In genomic region chr10:80409121-80409520, GRCh38 we compare ENCODE assay signal across 9 cellular contexts. TPM values are rescaled to one million over a fixed set of nuclear protein-coding genes. Genes with fewer than 3 reads are reported as not detected.
DNase-seq lines count a peak whose midpoint lies in the region; ATAC-seq and TF ChIP-seq lines count a peak whose summit lies in the region.
"Had no signal": no experiment of that assay in that cellular context is flagged by ENCODE, and none has a peak within 500 bp of the region (broad histone marks: within the 10 kb centered on the region; RNA-seq: fewer than 3 reads in every experiment).

No MANE protein-coding gene starts in this region.

- H3K9me3 Mint-ChIP-seq in chondrocyte (ENCODE audit: low read depth), result no peaks in the 10 kb centered on the region
- no peaks in the 10 kb centered on the region for H3K9me3 Mint-ChIP-seq in mesothelial cell of epicardium

- no peaks in the 10 kb centered on the region for H3K36me3 Mint-ChIP-seq in chondrocyte (ENCODE audit: low read depth)
- no peaks in the 10 kb centered on the region for H3K36me3 Mint-ChIP-seq in mesothelial cell of epicardium

- H3K27ac Mint-ChIP-seq in chondrocyte (ENCODE audit: unreplicated experiment), result peak overlapping the region; percentile 74
- H3K27ac Mint-ChIP-seq in mesothelial cell of epicardium, result no peak overlapping the region

- peaks cover 71% of the 10 kb centered on the region for H3K4me1 Mint-ChIP-seq in chondrocyte (ENCODE audit: low read depth)
- H3K4me1 Mint-ChIP-seq in mesothelial cell of epicardium, result peaks cover 68% of the 10 kb centered on the region

- DNase-seq in Right ventricle myocardium superior (no peak), cardiac septum (ENCODE audit: low spot score) (no peak), chondrocyte (ENCODE audit: low spot score) (no peak), mesothelial cell of epicardium (ENCODE audit: low spot score in 2 of 2, unreplicated experiment in 2 of 2) (no peak), SIG-M5 treated with dmso at 0.1 percent for 504 hours (lab: John Stamatoyannopoulos, UW; ENCODE audit: unreplicated experiment) (no peak), NOMO-1 (lab: John Stamatoyannopoulos, UW; ENCODE audit: unreplicated experiment in 2 of 2) (no peak)

- H3K27me3 Mint-ChIP-seq in chondrocyte (ENCODE audit: low read depth) (no peaks in the 10 kb centered on the region), mesothelial cell of epicardium (ENCODE audit: low read depth) (no peaks in the 10 kb centered on the region)

- ATAC-seq in Right ventricle myocardium superior (ENCODE audit: poor library complexity) (peak; percentile 1), GM21360 (IDR thresholded peaks at IDR 0.05; ENCODE audit: unreplicated experiment) (no peak)
- ATAC-seq in activated CD4-positive, CD25-positive, alpha-beta regulatory T cell treated with anti-CD3 and anti-CD28 coated beads, Interleukin-2, amount 50 U/mL, for 24 hours, result no peak

- intact Hi-C loops in Right ventricle myocardium superior (cut with DNase I) (no loop called here), cardiac septum (cut with DNase I) (no loop called here)

- H3K4me3 Mint-ChIP-seq in chondrocyte (ENCODE audit: unreplicated experiment), result peak overlapping the region; percentile 77
- H3K4me3 Mint-ChIP-seq in mesothelial cell of epicardium, result peak overlapping the region; percentile 93

- TF ChIP-seq CTCF in chondrocyte (IDR thresholded peaks at IDR 0.05), result no peak
- no peak for TF ChIP-seq CTCF in mesothelial cell of epicardium (IDR thresholded peaks at IDR 0.05; ENCODE audit: unreplicated experiment)

RNA-seq across cellular contexts. Expression of gene PRXL2A, which starts 0.8 kb away (rescaled TPM):
- total RNA-seq in Right ventricle myocardium superior (110 TPM), cardiac septum (54.3 TPM), chondrocyte (47.4 to 86.9 TPM (median 83.9 TPM) in 3 replicates), mesothelial cell of epicardium (93.9 to 101 TPM (median 97.0 TPM) in 3 replicates)
- total RNA-seq: OCI-LY7 had no signal

RNA-seq across cellular contexts. Expression of gene TSPAN14, which starts 45.0 kb away (rescaled TPM):
- total RNA-seq in Right ventricle myocardium superior (36.6 TPM), cardiac septum (20.1 TPM), chondrocyte (23.0 to 57.4 TPM (median 53.8 TPM) in 3 replicates), mesothelial cell of epicardium (106 to 113 TPM (median 109 TPM) in 3 replicates)

RNA-seq across cellular contexts. Expression of gene DYDC2, which starts 52.5 kb away (rescaled TPM):
- not detected for total RNA-seq in Right ventricle myocardium superior
- total RNA-seq in cardiac septum, result not detected
- not detected in 3 replicates for total RNA-seq in chondrocyte
- total RNA-seq in mesothelial cell of epicardium, result 0.16 to 0.24 TPM (median 0.20 TPM) in 3 replicates
- total RNA-seq: OCI-LY7 had no signal

RNA-seq across cellular contexts. Expression of gene DYDC1, which starts 52.6 kb away (rescaled TPM):
- not detected for total RNA-seq in Right ventricle myocardium superior
- total RNA-seq in cardiac septum, result not detected
- total RNA-seq in chondrocyte, result not detected in 3 replicates
- not detected in 3 replicates for total RNA-seq in mesothelial cell of epicardium
- total RNA-seq: OCI-LY7 had no signal
